In genomic region chr11:2929511-2929879, GRCh38 we compare ENCODE assay signal across 8 cellular contexts. TPM values are rescaled to one million over a fixed set of nuclear protein-coding genes. Genes with fewer than 3 reads are reported as not detected.
DNase-seq lines count a peak whose midpoint lies in the region; ATAC-seq and TF ChIP-seq lines count a peak whose summit lies in the region.

No MANE protein-coding gene starts in this region.

- POLR2A ChIA-PET in activated B cell treated with CpG ODN at 0.5 μM for 24 hours (lab: Charles Lee) = interaction anchor here (0.8 to 2.7 kb wide), 5 partner anchors 16 to 553 kb away, joined by 3 to 14 read pairs (median 5); partner anchors contain the start of genes CD81 and NAP1L4

- H3K4me3 Mint-ChIP-seq in activated B cell treated with CpG ODN at 0.5 μM for 24 hours = peak overlapping the region; percentile 82

- peaks cover 23% of the 10 kb centered on the region for H3K27me3 Mint-ChIP-seq in activated B cell treated with CpG ODN at 0.5 μM for 24 hours

- H3K27ac Mint-ChIP-seq in activated B cell treated with CpG ODN at 0.5 μM for 24 hours = no peak overlapping the region

- no peaks in the 10 kb centered on the region for H3K36me3 Mint-ChIP-seq in activated B cell treated with CpG ODN at 0.5 μM for 24 hours (ENCODE audit: low read depth)

- intact Hi-C loops in activated B cell treated with CpG ODN at 0.5 μM for 24 hours (cut with micrococcal nuclease) = loop anchor here (2.0 kb wide), 1 partner anchor 37 kb away; no protein-coding TSS in a partner anchor

- peak; percentile 42 for ATAC-seq in activated B cell treated with CpG ODN at 0.5 μM for 24 hours (ENCODE audit: low read depth)
- ATAC-seq in esophagus mucosa = peak; percentile 59
- peak; percentile 81 for ATAC-seq in omental fat pad (ENCODE audit: low FRiP score)

- peaks cover 15% of the 10 kb centered on the region for H3K4me1 Mint-ChIP-seq in activated B cell treated with CpG ODN at 0.5 μM for 24 hours

- DNase-seq in activated CD4-positive, alpha-beta T cell treated with anti-CD3 and anti-CD28 coated beads for 4 hours = peak; percentile 28 to 54
- no peak for DNase-seq in activated CD4-positive, alpha-beta T cell treated with anti-CD3 and anti-CD28 coated beads for 1 hour
- peak; percentile 48 for DNase-seq in activated B cell treated with CpG ODN at 0.5 μM for 24 hours
- peak; percentile 51 for DNase-seq in omental fat pad (ENCODE audit: low spot score)
- DNase-seq in SKM-1 treated with dmso at 0.1 percent for 144 hours (lab: John Stamatoyannopoulos, UW; ENCODE audit: unreplicated experiment) = no peak
- DNase-seq in NCI-H82 treated with DMSO at 0.1 percent for 48 hours (lab: John Stamatoyannopoulos, UW; ENCODE audit: unreplicated experiment) = no peak
- DNase-seq in NCI-H146 (lab: John Stamatoyannopoulos, UW) = no peak

- TF ChIP-seq CTCF in activated B cell treated with CpG ODN at 0.5 μM for 24 hours (IDR thresholded peaks at IDR 0.05) (no peak), omental fat pad (IDR thresholded peaks at IDR 0.05) (no peak)

- no peaks in the 10 kb centered on the region for H3K9me3 Mint-ChIP-seq in activated B cell treated with CpG ODN at 0.5 μM for 24 hours

- CTCF ChIA-PET in activated B cell treated with CpG ODN at 0.5 μM for 24 hours (lab: Charles Lee) = interaction anchor here (0.6 to 1.9 kb wide), 10 partner anchors 8 to 396 kb away, joined by 3 to 13 read pairs (median 5); no protein-coding TSS in a partner anchor

RNA-seq across cellular contexts. Expression of gene PHLDA2, which starts 0.3 kb away (rescaled TPM):
- 0.42 and 0.54 TPM in 2 replicates for total RNA-seq in activated B cell treated with CpG ODN at 0.5 μM for 24 hours
- total RNA-seq in esophagus mucosa = 45.0 TPM
- 10 to 100 TPM in 1 of 4 donors, 1 to 10 TPM in 2, not detected in 1; 3.8 to 10.2 (median 7.1) TPM for total RNA-seq in omental fat pad

RNA-seq across cellular contexts. Expression of gene CDKN1C, which starts 43.9 kb away (rescaled TPM):
- total RNA-seq in activated B cell treated with CpG ODN at 0.5 μM for 24 hours (1.1 and 1.4 TPM in 2 replicates), esophagus mucosa (3.5 TPM), omental fat pad (100 to 1,000 TPM; 111 to 314 (median 138) TPM)

Comparison
In these comparisons a context has a peak if more than half of its experiments do, and no peak if none do; other contexts are left out.
1. DNase-seq: peak in activated CD4-positive, alpha-beta T cell treated with anti-CD3 and anti-CD28 coated beads for 4 hours (2 of 2), activated B cell treated with CpG ODN at 0.5 μM for 24 hours (single experiment) and omental fat pad (single experiment); none in activated CD4-positive, alpha-beta T cell treated with anti-CD3 and anti-CD28 coated beads for 1 hour (single experiment), SKM-1 treated with dmso at 0.1 percent for 144 hours (single experiment), NCI-H82 treated with DMSO at 0.1 percent for 48 hours (single experiment) and NCI-H146 (single experiment).
2. RNA of gene CDKN1C, which starts 43.9 kb away (total RNA-seq): 111 to 314 TPM in omental fat pad; 3.5 TPM in esophagus mucosa (single experiment) and 1.1 to 1.4 TPM in activated B cell treated with CpG ODN at 0.5 μM for 24 hours; every median in the first group is over 10 times any median in the second.
3. Peak in every context shown above with its lines, with median percentiles within 50 percentile points of each other: ATAC-seq.